14 cellular contexts compared by ENCODE assay signal in the genomic region with DNA sequence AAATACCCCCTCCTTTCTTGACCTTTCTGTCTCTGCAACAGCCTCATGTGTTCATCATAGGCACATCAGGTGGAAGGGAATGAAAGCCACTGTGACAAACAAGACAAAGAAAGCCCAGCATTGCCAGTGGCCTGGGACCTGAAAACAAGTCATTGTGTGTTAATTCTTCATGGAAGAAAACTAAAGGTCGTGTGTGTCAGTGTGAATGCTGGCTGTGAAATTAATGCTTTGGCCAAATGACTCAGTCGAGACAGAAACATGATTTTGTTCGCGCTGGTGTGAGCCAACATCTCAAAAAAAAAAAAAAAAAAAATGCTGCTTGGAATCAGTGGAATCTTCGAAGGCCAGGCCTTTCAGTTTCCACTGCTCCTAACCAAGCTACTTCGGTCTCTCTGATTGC.
DNase-seq lines count a peak whose midpoint lies in the region; ATAC-seq, FAIRE-seq and TF ChIP-seq lines count a peak whose summit lies in the region.
"Had no signal": no experiment of that assay in that cellular context is flagged by ENCODE, and none has a peak within 500 bp of the region (broad histone marks: within the 10 kb centered on the region; RNA-seq: fewer than 3 reads in every experiment).

No MANE protein-coding gene starts in this region.

- DNase-seq in right lobe of liver: no peak
- no peak for DNase-seq in HepG2 (ENCODE audit: low spot score)
- DNase-seq in Right ventricle myocardium superior: no peak
- DNase-seq in ovary: peak in 1 of 5 donors; percentile 47
- no peak for DNase-seq in activated gamma-delta T cell (lab: John Stamatoyannopoulos, UW)
- no peak for DNase-seq in DMS 273 (lab: John Stamatoyannopoulos, UW; ENCODE audit: unreplicated experiment)
- DNase-seq: DMS153; immature natural killer cell; NCI-H2171 treated with DMSO at 0.1 percent for 48 hours; stimulated activated CD4-positive, alpha-beta T cell treated with anti-CD3 and anti-CD28 coated beads, Interleukin-1b, Interleukin-23, amount 100 ng/mL, for 48 hours had no signal

- no peak for ATAC-seq in right lobe of liver
- ATAC-seq in HepG2: no peak
- peak; percentile 80 for ATAC-seq in Right ventricle myocardium superior (ENCODE audit: poor library complexity)
- no peak for ATAC-seq in HG02885 (IDR thresholded peaks at IDR 0.05; ENCODE audit: poor library complexity, unreplicated experiment)
- no peak for ATAC-seq in GM21360 (IDR thresholded peaks at IDR 0.05; ENCODE audit: unreplicated experiment)

- H3K9me3 ChIP-seq in right lobe of liver (no peaks in the 10 kb centered on the region), HepG2 (ENCODE audit: low read length) (no peaks in the 10 kb centered on the region), ovary (no peaks in the 10 kb centered on the region)

- TF ChIP-seq EP300 in HepG2 (IDR thresholded peaks at IDR 0.05; ENCODE audit: low read depth in 2 of 2, low read length in 2 of 2): no peak
- TF ChIP-seq EP300 in HepG2 (CRISPR knock-in tag; IDR thresholded peaks at IDR 0.05; ENCODE audit: borderline replicate concordance): no peak
- TF ChIP-seq EP300 in ovary (IDR thresholded peaks at IDR 0.05): no peak

- no peak overlapping the region for H2AFZ ChIP-seq in HepG2 (ENCODE audit: low read length)

- H3K4me2 ChIP-seq in HepG2 (ENCODE audit: low read depth, low read length): no peak overlapping the region

- no peak for FAIRE-seq in HepG2 (lab: Jason Lieb, UNC)
- FAIRE-seq: endothelial cell of umbilical vein, GM12892 had no signal

- H3K4me3 ChIP-seq in right lobe of liver (no peak overlapping the region), HepG2 (replicated peaks in 1 of 3; ENCODE audit: insufficient read depth in 1 of 3, low read depth in 2 of 3, low read length in 3 of 3) (no peak overlapping the region), ovary (peak overlapping the region; percentile 7)

- POLR2A ChIA-PET in HepG2 (lab: Yijun Ruan, JAX): no interaction called here

- no peaks in the 10 kb centered on the region for H3K79me2 ChIP-seq in HepG2 (ENCODE audit: insufficient read depth, low read length)

- H4K20me1 ChIP-seq in HepG2 (ENCODE audit: insufficient read depth, low read length): no peaks in the 10 kb centered on the region

- TF ChIP-seq POLR2A in right lobe of liver (IDR thresholded peaks at IDR 0.05) (no peak), HepG2 (IDR thresholded peaks at IDR 0.05; ENCODE audit: insufficient read depth in 1 of 2, low read depth in 2 of 2, low read length in 2 of 2) (no peak), ovary (IDR thresholded peaks at IDR 0.05) (no peak)

- in situ Hi-C loops in HepG2 (cut with HindIII; ENCODE audit: extremely low pct_ligation_motif_present, low pct_unique_long_range_greater_than_20kb): no loop called here

- intact Hi-C loops in right lobe of liver (cut with DNase I) (no loop called here), HepG2 (cut with micrococcal nuclease; ENCODE audit: unreplicated experiment) (no loop called here), Right ventricle myocardium superior (cut with DNase I) (no loop called here), ovary (cut with DNase I) (loop anchor here in 2 of 4 donors (10.0 kb wide), 1 partner anchor 273 kb away; a partner anchor contains a TSS)

- CTCF ChIA-PET in HepG2 (lab: Yijun Ruan, JAX; ENCODE audit: low intra/inter-chr PET ratio, low total read pairs): no interaction called here

- no TSS peak for BruUV-seq in HepG2 (replicated peaks; lab: Mats Ljungman, UMichigan)

- TF ChIP-seq CTCF in right lobe of liver (IDR thresholded peaks at IDR 0.05) (no peak), HepG2 (CRISPR knock-in tag; IDR thresholded peaks at IDR 0.05) (no peak), ovary (IDR thresholded peaks at IDR 0.05) (no peak)

- WGBS in right lobe of liver (ENCODE audit: insufficient coverage, low coverage, low lambda C conversion rate, missing lambda C conversion rate): 44% methylated on average over 6 of the region's 6 CpGs
- WGBS in HepG2 (ENCODE audit: low lambda C conversion rate): 83% methylated on average over 6 of the region's 6 CpGs
- 6 to 18% (median 10%) methylated on average over 6 of the region's 6 CpGs for WGBS in ovary, 3 donors

- H3K27me3 ChIP-seq in right lobe of liver: no peaks in the 10 kb centered on the region
- H3K27me3 ChIP-seq in HepG2 (ENCODE audit: control insufficient read depth in 1 of 2, insufficient read depth in 2 of 2, low read length in 2 of 2): no peaks in the 10 kb centered on the region; a peak in 1 of 5 replicates
- H3K27me3 ChIP-seq in ovary: no peaks in the 10 kb centered on the region

- H3K4me1 ChIP-seq in right lobe of liver: peaks cover 0 to 13% (median 7%) of the 10 kb centered on the region in 4 donors
- no peaks in the 10 kb centered on the region for H3K4me1 ChIP-seq in HepG2 (ENCODE audit: insufficient read depth, low read length)
- peaks cover 22% of the 10 kb centered on the region for H3K4me1 ChIP-seq in ovary (ENCODE audit: insufficient read depth)

- no peak overlapping the region for H3K9ac ChIP-seq in HepG2 (ENCODE audit: insufficient read depth, low read depth, low read length)

- H3K36me3 ChIP-seq in right lobe of liver (peaks cover 0 to 3% (median 0%) of the 10 kb centered on the region in 4 donors), HepG2 (replicated peaks in 1 of 2; ENCODE audit: control insufficient read depth in 1 of 2, insufficient read depth in 2 of 2, low read length in 2 of 2) (peaks cover 0 to 1% of the 10 kb centered on the region in 2 experiments; a peak in 1 of 5 replicates), ovary (no peaks in the 10 kb centered on the region)

- H3K27ac ChIP-seq in right lobe of liver (peak overlapping the region in 2 of 3 donors; percentile 18 to 75), HepG2 (ENCODE audit: extremely low read length, insufficient read depth, low read length) (no peak overlapping the region), ovary (peak overlapping the region in 1 of 2 donors; percentile 82)

- no peak for TF ChIP-seq RAD21 in HepG2 (CRISPR knock-in tag; IDR thresholded peaks at IDR 0.05)

TF ChIP-seq in HepG2, 621 proteins besides CTCF, POLR2A, EP300 and RAD21:
- TF ChIP-seq, protein P1, sequence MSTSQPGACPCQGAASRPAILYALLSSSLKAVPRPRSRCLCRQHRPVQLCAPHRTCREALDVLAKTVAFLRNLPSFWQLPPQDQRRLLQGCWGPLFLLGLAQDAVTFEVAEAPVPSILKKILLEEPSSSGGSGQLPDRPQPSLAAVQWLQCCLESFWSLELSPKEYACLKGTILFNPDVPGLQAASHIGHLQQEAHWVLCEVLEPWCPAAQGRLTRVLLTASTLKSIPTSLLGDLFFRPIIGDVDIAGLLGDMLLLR (CRISPR knock-in tag; IDR thresholded peaks at IDR 0.05): no peak
- no peak for TF ChIP-seq KLF12 (CRISPR knock-in tag; IDR thresholded peaks at IDR 0.05; ENCODE audit: borderline replicate concordance)
- TF ChIP-seq NFRKB (IDR thresholded peaks at IDR 0.05): no peak
